23 cellular contexts compared by ENCODE assay signal in the genomic region with DNA sequence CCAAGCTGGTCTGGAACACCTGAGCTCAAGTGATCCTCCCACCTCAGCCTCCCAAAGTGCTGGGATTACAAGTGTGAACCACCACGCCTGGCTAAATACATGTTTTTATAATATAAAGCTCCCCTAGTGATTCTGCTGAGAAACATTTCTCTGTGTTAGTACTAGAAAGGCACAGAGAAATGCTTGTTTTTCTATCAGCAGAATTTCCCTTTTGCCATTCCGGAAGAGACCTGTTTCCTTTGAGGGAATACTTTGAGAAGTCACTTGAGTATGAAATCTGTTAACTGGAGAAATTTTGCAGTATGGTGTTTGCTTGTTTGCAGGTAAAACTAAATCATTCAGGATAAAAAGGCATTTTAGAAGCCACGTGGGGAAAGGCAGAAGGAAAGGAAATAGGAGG. TPM values are rescaled to one million over a fixed set of nuclear protein-coding genes. Genes with fewer than 3 reads are reported as not detected.
DNase-seq lines count a peak whose midpoint lies in the region; ATAC-seq and TF ChIP-seq lines count a peak whose summit lies in the region.
"Had no signal": no experiment of that assay in that cellular context is flagged by ENCODE, and none has a peak within 500 bp of the region (broad histone marks: within the 10 kb centered on the region; RNA-seq: fewer than 3 reads in every experiment).

No MANE protein-coding gene starts in this region.

- H3K27ac Mint-ChIP-seq in CD14-positive monocyte (peak overlapping the region; percentile 17 to 98 (median 68)), WTC11 (peak overlapping the region; percentile 12), endothelial cell (ENCODE audit: unreplicated experiment) (peak overlapping the region; percentile 6)
- no peak overlapping the region for H3K27ac Mint-ChIP-seq in activated T-cell treated with anti-CD3 and anti-CD28 coated beads, Interleukin-2, amount 50 U/mL, for 72 hours
- no peak overlapping the region for H3K27ac Mint-ChIP-seq in CD4-positive, alpha-beta T cell
- H3K27ac Mint-ChIP-seq: CD4-positive, alpha-beta memory T cell had no signal

- peaks cover 0 to 2% (median 0%) of the 10 kb centered on the region in 7 donors for H3K9me3 Mint-ChIP-seq in CD14-positive monocyte
- H3K9me3 Mint-ChIP-seq in WTC11, result no peaks in the 10 kb centered on the region
- no peaks in the 10 kb centered on the region for H3K9me3 Mint-ChIP-seq in endothelial cell (ENCODE audit: unreplicated experiment)
- no peaks in the 10 kb centered on the region for H3K9me3 Mint-ChIP-seq in activated T-cell treated with anti-CD3 and anti-CD28 coated beads, Interleukin-2, amount 50 U/mL, for 72 hours
- no peaks in the 10 kb centered on the region for H3K9me3 Mint-ChIP-seq in CD4-positive, alpha-beta T cell
- H3K9me3 Mint-ChIP-seq: H9 had no signal

- H3K27ac ChIP-seq in CD4-positive, alpha-beta T cell (ENCODE audit: low read depth, low read length), result no peak overlapping the region
- H3K27ac ChIP-seq: C4-2B had no signal

- H3K4me1 Mint-ChIP-seq in CD14-positive monocyte (peaks cover 75% of the 10 kb centered on the region), WTC11 (peaks cover 45% of the 10 kb centered on the region), endothelial cell (ENCODE audit: unreplicated experiment) (peaks cover 26% of the 10 kb centered on the region)
- peaks cover 7% of the 10 kb centered on the region for H3K4me1 Mint-ChIP-seq in activated T-cell treated with anti-CD3 and anti-CD28 coated beads, Interleukin-2, amount 50 U/mL, for 72 hours (ENCODE audit: low read depth)
- H3K4me1 Mint-ChIP-seq in CD4-positive, alpha-beta T cell (ENCODE audit: low read depth), result no peaks in the 10 kb centered on the region

- H3K9me3 ChIP-seq in CD4-positive, alpha-beta T cell (ENCODE audit: control insufficient read depth, low read length), result no peaks in the 10 kb centered on the region

- TF ChIP-seq CTCF in CD14-positive monocyte (IDR thresholded peaks at IDR 0.05) (no peak), WTC11 (IDR thresholded peaks at IDR 0.05) (no peak), endothelial cell (IDR thresholded peaks at IDR 0.05; ENCODE audit: unreplicated experiment) (no peak)
- no peak for TF ChIP-seq CTCF in CD4-positive, alpha-beta T cell (IDR thresholded peaks at IDR 0.05)

- H3K27me3 Mint-ChIP-seq in CD14-positive monocyte (ENCODE audit: low read depth in 3 of 3), result peaks cover 5 to 13% (median 11%) of the 10 kb centered on the region in 3 donors
- H3K27me3 Mint-ChIP-seq in WTC11 (ENCODE audit: low read depth), result no peaks in the 10 kb centered on the region
- peaks cover 8% of the 10 kb centered on the region for H3K27me3 Mint-ChIP-seq in endothelial cell (ENCODE audit: unreplicated experiment)
- peaks cover 46% of the 10 kb centered on the region for H3K27me3 Mint-ChIP-seq in activated T-cell treated with anti-CD3 and anti-CD28 coated beads, Interleukin-2, amount 50 U/mL, for 72 hours (ENCODE audit: low read depth)
- peaks cover 61% of the 10 kb centered on the region for H3K27me3 Mint-ChIP-seq in CD4-positive, alpha-beta T cell

- DNase-seq in CD14-positive monocyte (ENCODE audit: low spot score), result no peak
- DNase-seq in WTC11 (ENCODE audit: low spot score), result no peak
- no peak for DNase-seq in endothelial cell (ENCODE audit: low spot score)
- peak; percentile 24 to 40 for DNase-seq in lung microvascular endothelial cell (ENCODE audit: low read depth in 2 of 2)
- no peak for DNase-seq in activated T-cell treated with anti-CD3 and anti-CD28 coated beads, Interleukin-2, amount 50 U/mL, for 72 hours
- DNase-seq in CD4-positive, alpha-beta T cell, result no peak
- no peak for DNase-seq in NCI-H2227 treated with DMSO at 0.1 percent for 48 hours (lab: John Stamatoyannopoulos, UW)
- DNase-seq: Calu3; CD4-positive, alpha-beta memory T cell; COR-L47; DMS53; DMS79 treated with DMSO at 0.1 percent for 48 hours; GF-D8; H9 had no signal

- no peak overlapping the region for H3K4me3 Mint-ChIP-seq in CD14-positive monocyte
- no peak overlapping the region for H3K4me3 Mint-ChIP-seq in WTC11
- no peak overlapping the region for H3K4me3 Mint-ChIP-seq in endothelial cell (ENCODE audit: unreplicated experiment)
- no peak overlapping the region for H3K4me3 Mint-ChIP-seq in activated T-cell treated with anti-CD3 and anti-CD28 coated beads, Interleukin-2, amount 50 U/mL, for 72 hours
- no peak overlapping the region for H3K4me3 Mint-ChIP-seq in CD4-positive, alpha-beta T cell
- H3K4me3 Mint-ChIP-seq: CD4-positive, alpha-beta memory T cell; H9 had no signal

- CTCF ChIA-PET in WTC11 (lab: Charles Lee), result interaction anchor here (2.7 to 5.5 kb wide), 2 partner anchors 19 to 36 kb away, joined by 17 to 27 read pairs; no protein-coding TSS in a partner anchor
- CTCF ChIA-PET in CD4-positive, alpha-beta T cell (lab: Charles Lee), result no interaction called here

- POLR2A ChIA-PET in WTC11 (lab: Charles Lee), result no interaction called here
- POLR2A ChIA-PET in CD4-positive, alpha-beta T cell (lab: Charles Lee), result no interaction called here

- H3K36me3 Mint-ChIP-seq in CD14-positive monocyte (peaks cover 0 to 3% of the 10 kb centered on the region in 2 donors), WTC11 (peaks cover 20% of the 10 kb centered on the region), endothelial cell (ENCODE audit: low read depth, unreplicated experiment) (no peaks in the 10 kb centered on the region)
- no peaks in the 10 kb centered on the region for H3K36me3 Mint-ChIP-seq in activated T-cell treated with anti-CD3 and anti-CD28 coated beads, Interleukin-2, amount 50 U/mL, for 72 hours (ENCODE audit: insufficient read depth in 2 of 2)
- no peaks in the 10 kb centered on the region for H3K36me3 Mint-ChIP-seq in CD4-positive, alpha-beta T cell (ENCODE audit: low read depth)
- H3K36me3 Mint-ChIP-seq: CD4-positive, alpha-beta memory T cell had no signal

- H3K27me3 ChIP-seq in CD4-positive, alpha-beta T cell (ENCODE audit: control insufficient read depth, insufficient read depth, low read length), result peaks cover 9% of the 10 kb centered on the region

- no peak for ATAC-seq in WTC11
- no peak for ATAC-seq in activated T-cell treated with anti-CD3 and anti-CD28 coated beads, Interleukin-2, amount 50 U/mL, for 72 hours (replicated peaks in 1 of 2)
- no peak for ATAC-seq in CD4-positive, alpha-beta T cell (ENCODE audit: poor library complexity)
- no peak for ATAC-seq in HG03139 (IDR thresholded peaks at IDR 0.05; ENCODE audit: unreplicated experiment)
- ATAC-seq: HCT116 had no signal

- intact Hi-C loops in CD14-positive monocyte (cut with micrococcal nuclease), result loop anchor here in 1 of 2 donors (10.0 kb wide), 2 partner anchors 46 to 196 kb away; no protein-coding TSS in a partner anchor
- intact Hi-C loops in CD4-positive, alpha-beta T cell (cut with DNase I, micrococcal nuclease), result no loop called here

TF ChIP-seq in WTC11, 78 proteins besides CTCF, POLR2A, EP300 and RAD21:
- no peak for TF ChIP-seq NFATC4 (CRISPR knock-in tag; IDR thresholded peaks at IDR 0.05)
- TF ChIP-seq, protein P1, sequence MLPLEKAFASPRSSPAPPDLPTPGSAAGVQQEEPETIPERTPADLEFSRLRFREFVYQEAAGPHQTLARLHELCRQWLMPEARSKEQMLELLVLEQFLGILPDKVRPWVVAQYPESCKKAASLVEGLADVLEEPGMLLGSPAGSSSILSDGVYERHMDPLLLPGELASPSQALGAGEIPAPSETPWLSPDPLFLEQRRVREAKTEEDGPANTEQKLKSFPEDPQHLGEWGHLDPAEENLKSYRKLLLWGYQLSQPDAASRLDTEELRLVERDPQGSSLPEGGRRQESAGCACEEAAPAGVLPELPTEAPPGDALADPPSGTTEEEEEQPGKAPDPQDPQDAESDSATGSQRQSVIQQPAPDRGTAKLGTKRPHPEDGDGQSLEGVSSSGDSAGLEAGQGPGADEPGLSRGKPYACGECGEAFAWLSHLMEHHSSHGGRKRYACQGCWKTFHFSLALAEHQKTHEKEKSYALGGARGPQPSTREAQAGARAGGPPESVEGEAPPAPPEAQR (CRISPR knock-in tag; IDR thresholded peaks at IDR 0.05), result no peak

RNA-seq across cellular contexts. Expression of a gene that starts 4.4 kb away (rescaled TPM):
- 10 to 100 TPM; 47.0 to 64.9 TPM for polyA plus RNA-seq in CD14-positive monocyte
- total RNA-seq in WTC11 (2021) (4.7 to 5.6 TPM (median 4.9 TPM) in 3 replicates), endothelial cell (ENCODE audit: unreplicated experiment) (2.1 TPM), lung microvascular endothelial cell (0.40 and 0.44 TPM in 2 replicates)
- total RNA-seq in activated T-cell treated with anti-CD3 and anti-CD28 coated beads, Interleukin-2, amount 50 U/mL, for 72 hours, result not detected
- total RNA-seq in CD4-positive, alpha-beta T cell, result under 1 TPM in 1 of 2 experiments, not detected in 1; 0.08 TPM
- total RNA-seq: A172; A673; Calu3; CD4-positive, alpha-beta memory T cell; Daoy; G401 had no signal
- polyA plus RNA-seq: BJ; CD4-positive, alpha-beta memory T cell had no signal

RNA-seq across cellular contexts. Expression of a gene that starts 39.2 kb away (rescaled TPM):
- 100 to 1,000 TPM; 254 to 310 TPM for polyA plus RNA-seq in CD14-positive monocyte
- total RNA-seq in WTC11 (2021) (78.6 to 86.4 TPM (median 79.7 TPM) in 3 replicates), endothelial cell (ENCODE audit: unreplicated experiment) (123 TPM), lung microvascular endothelial cell (4.8 and 8.3 TPM in 2 replicates)
- 10 to 100 TPM; 32.7 to 43.5 TPM for total RNA-seq in activated T-cell treated with anti-CD3 and anti-CD28 coated beads, Interleukin-2, amount 50 U/mL, for 72 hours
- total RNA-seq in CD4-positive, alpha-beta T cell, result 100 to 1,000 TPM; 444 to 448 TPM

RNA-seq across cellular contexts. Expression of a gene that starts 53.5 kb away (rescaled TPM):
- not detected for polyA plus RNA-seq in CD14-positive monocyte
- 23.0 to 30.0 TPM (median 27.5 TPM) in 3 replicates for total RNA-seq in WTC11 (2021)
- total RNA-seq in endothelial cell (ENCODE audit: unreplicated experiment), result 0.92 TPM
- not detected in 2 replicates for total RNA-seq in lung microvascular endothelial cell
- total RNA-seq in activated T-cell treated with anti-CD3 and anti-CD28 coated beads, Interleukin-2, amount 50 U/mL, for 72 hours, result not detected
- total RNA-seq in CD4-positive, alpha-beta T cell, result 1 to 10 TPM; 1.5 to 1.6 TPM
- total RNA-seq: A172; CD4-positive, alpha-beta memory T cell; Daoy; H4 had no signal
- polyA plus RNA-seq: BJ had no signal

Comparison
In these comparisons a context has a peak if more than half of its experiments do, and no peak if none do; other contexts are left out.
1. DNase-seq: peak in lung microvascular endothelial cell (2 of 2); none in CD14-positive monocyte (single experiment), WTC11 (single experiment), endothelial cell (single experiment), activated T-cell treated with anti-CD3 and anti-CD28 coated beads, Interleukin-2, amount 50 U/mL, for 72 hours (0 of 2), CD4-positive, alpha-beta T cell (0 of 10) and NCI-H2227 treated with DMSO at 0.1 percent for 48 hours (single experiment).
2. H3K27ac Mint-ChIP-seq: peak in CD14-positive monocyte (7 of 7), WTC11 (single experiment) and endothelial cell (single experiment); none in activated T-cell treated with anti-CD3 and anti-CD28 coated beads, Interleukin-2, amount 50 U/mL, for 72 hours (single experiment) and CD4-positive, alpha-beta T cell (single experiment).